In genomic region chr3:172749201-172749965, GRCh38 we compare ENCODE assay signal across 8 cellular contexts. TPM values are rescaled to one million over a fixed set of nuclear protein-coding genes. Genes with fewer than 3 reads are reported as not detected.
A peak's percentile ranks its signal among the peaks of the same experiment; 100 is the strongest.
DNase-seq lines count a peak whose midpoint lies in the region; ATAC-seq, FAIRE-seq and TF ChIP-seq lines count a peak whose summit lies in the region.

No MANE protein-coding gene starts in this region.

- H3K27ac ChIP-seq in esophagus squamous epithelium = peak overlapping the region; percentile 72 to 91 (median 85)

- DNase-seq in activated naive CD4-positive, alpha-beta T cell treated with anti-CD3 and anti-CD28 coated beads, Interleukin-2, amount 10 ng/mL, durations not matched to agents 7 days and 5 days = no peak
- DNase-seq in activated naive CD4-positive, alpha-beta T cell treated with anti-CD3 and anti-CD28 coated beads, Interleukin-2, amount 50 U/mL, for 16 hours = no peak
- DNase-seq in RCC 7860 (ENCODE audit: low spot score) (peak; percentile 97), esophagus squamous epithelium (lab: John Stamatoyannopoulos, UW) (no peak), HUDEP-2 (lab: John Stamatoyannopoulos, UW; ENCODE audit: unreplicated experiment in 76 of 76) (no peak), SIG-M5 (lab: John Stamatoyannopoulos, UW) (no peak)

- WGBS in esophagus squamous epithelium, 2 donors = 28 to 32% methylated on average over 8 of the region's 8 CpGs

- CTCF ChIA-PET in activated naive CD4-positive, alpha-beta T cell treated with anti-CD3 and anti-CD28 coated beads, Interleukin-2, amount 10 ng/mL, durations not matched to agents 7 days and 5 days (lab: Charles Lee) = interaction anchor here (0.6 to 9.1 kb wide), 3 partner anchors 45 to 77 kb away, joined by 3 to 55 read pairs (median 3); no protein-coding TSS in a partner anchor

- intact Hi-C loops in esophagus squamous epithelium (cut with DNase I) = loop anchor here (5.0 kb wide), 1 partner anchor 72 kb away; no protein-coding TSS in a partner anchor

- H3K27me3 Mint-ChIP-seq in activated naive CD4-positive, alpha-beta T cell treated with anti-CD3 and anti-CD28 coated beads, Interleukin-2, amount 10 ng/mL, durations not matched to agents 7 days and 5 days = peaks cover 22% of the 10 kb centered on the region

- no peak overlapping the region for H3K27ac Mint-ChIP-seq in activated naive CD4-positive, alpha-beta T cell treated with anti-CD3 and anti-CD28 coated beads, Interleukin-2, amount 10 ng/mL, durations not matched to agents 7 days and 5 days

- H3K36me3 Mint-ChIP-seq in activated naive CD4-positive, alpha-beta T cell treated with anti-CD3 and anti-CD28 coated beads, Interleukin-2, amount 10 ng/mL, durations not matched to agents 7 days and 5 days = peaks cover 21% of the 10 kb centered on the region

- H3K4me1 Mint-ChIP-seq in activated naive CD4-positive, alpha-beta T cell treated with anti-CD3 and anti-CD28 coated beads, Interleukin-2, amount 10 ng/mL, durations not matched to agents 7 days and 5 days = peaks cover 36% of the 10 kb centered on the region

- H2AFZ ChIP-seq in neuron (ENCODE audit: low read depth, low read length) = peak overlapping the region; percentile 96

- H3K4me3 ChIP-seq in esophagus squamous epithelium = peak overlapping the region; percentile 26 to 96 (median 78)
- H3K4me3 ChIP-seq in neuron (ENCODE audit: low read length) = no peak overlapping the region

- H3K4me1 ChIP-seq in esophagus squamous epithelium (peaks cover 7 to 30% (median 14%) of the 10 kb centered on the region in 3 donors), neuron (ENCODE audit: insufficient read depth, low read length) (peaks cover 13% of the 10 kb centered on the region)

- H3K4me3 Mint-ChIP-seq in activated naive CD4-positive, alpha-beta T cell treated with anti-CD3 and anti-CD28 coated beads, Interleukin-2, amount 10 ng/mL, durations not matched to agents 7 days and 5 days = peak overlapping the region; percentile 89

- H3K36me3 ChIP-seq in esophagus squamous epithelium = no peaks in the 10 kb centered on the region
- peaks cover 6% of the 10 kb centered on the region for H3K36me3 ChIP-seq in neuron (ENCODE audit: insufficient read depth, low read length)

- no peak for TF ChIP-seq CTCF in esophagus squamous epithelium (IDR thresholded peaks at IDR 0.05)

- no peak for TF ChIP-seq POLR2A in esophagus squamous epithelium (IDR thresholded peaks at IDR 0.05)

- no peak for ATAC-seq in HG02981 (IDR thresholded peaks at IDR 0.05; ENCODE audit: unreplicated experiment)

- H3K9me3 Mint-ChIP-seq in activated naive CD4-positive, alpha-beta T cell treated with anti-CD3 and anti-CD28 coated beads, Interleukin-2, amount 10 ng/mL, durations not matched to agents 7 days and 5 days = no peaks in the 10 kb centered on the region

- H3K27me3 ChIP-seq in esophagus squamous epithelium (no peaks in the 10 kb centered on the region), neuron (ENCODE audit: insufficient read depth, low read length) (no peaks in the 10 kb centered on the region)

- FAIRE-seq in RCC 7860 (lab: Jason Lieb, UNC) = peak; percentile 98

- H3K9me3 ChIP-seq in esophagus squamous epithelium (no peaks in the 10 kb centered on the region), neuron (ENCODE audit: low read length) (no peaks in the 10 kb centered on the region)

RNA-seq across cellular contexts. Expression of gene ECT2, which starts 1.1 kb away (rescaled TPM):
- 10 to 100 TPM in 3 of 4 donors, 1 to 10 TPM in 1; 7.7 to 30.5 (median 17.7) TPM for total RNA-seq in esophagus squamous epithelium

RNA-seq across cellular contexts. Expression of gene NCEH1, which starts 38.5 kb away (rescaled TPM):
- total RNA-seq in esophagus squamous epithelium = 1 to 10 TPM; 2.2 to 9.1 (median 5.0) TPM
